ENCODE assay signal across 9 cellular contexts in genomic region chr12:6450869-6451347, GRCh38. TPM values are rescaled to one million over a fixed set of nuclear protein-coding genes. Genes with fewer than 3 reads are reported as not detected.
DNase-seq lines count a peak whose midpoint lies in the region; ATAC-seq, FAIRE-seq and TF ChIP-seq lines count a peak whose summit lies in the region.
"Had no signal": no experiment of that assay in that cellular context is flagged by ENCODE, and none has a peak within 500 bp of the region (broad histone marks: within the 10 kb centered on the region; RNA-seq: fewer than 3 reads in every experiment).

No MANE protein-coding gene starts in this region.

- no peaks in the 10 kb centered on the region for H3K9me3 Mint-ChIP-seq in activated naive CD4-positive, alpha-beta T cell treated with anti-CD3 and anti-CD28 coated beads, Interleukin-2, amount 10 ng/mL, durations not matched to agents 7 days and 5 days

- H3K4me2 ChIP-seq in hepatocyte = peak overlapping the region; percentile 84

- peaks cover 85% of the 10 kb centered on the region for H3K4me1 Mint-ChIP-seq in activated naive CD4-positive, alpha-beta T cell treated with anti-CD3 and anti-CD28 coated beads, Interleukin-2, amount 10 ng/mL, durations not matched to agents 7 days and 5 days

- no peaks in the 10 kb centered on the region for H4K20me1 ChIP-seq in hepatocyte (ENCODE audit: insufficient read depth, poor library complexity, severe bottlenecking)

- H2AFZ ChIP-seq in hepatocyte = peak overlapping the region; percentile 92

- peak overlapping the region; percentile 41 for H3K4me3 ChIP-seq in HUES48 (ENCODE audit: low read depth, low read length)
- H3K4me3 ChIP-seq in hepatocyte = peak overlapping the region; percentile 0
- peak overlapping the region; percentile 34 to 70 for H3K4me3 ChIP-seq in small intestine (ENCODE audit: low read depth in 1 of 2, low read length in 2 of 2)

- CTCF ChIA-PET in activated naive CD4-positive, alpha-beta T cell treated with anti-CD3 and anti-CD28 coated beads, Interleukin-2, amount 10 ng/mL, durations not matched to agents 7 days and 5 days (lab: Charles Lee) = interaction anchor here (2.3 to 6.9 kb wide), 4 partner anchors 13 to 27 kb away, joined by 8 to 35 read pairs (median 15); partner anchors contain the start of gene VAMP1

- peaks cover 72% of the 10 kb centered on the region for H3K36me3 Mint-ChIP-seq in activated naive CD4-positive, alpha-beta T cell treated with anti-CD3 and anti-CD28 coated beads, Interleukin-2, amount 10 ng/mL, durations not matched to agents 7 days and 5 days

- H3K4me3 Mint-ChIP-seq in activated naive CD4-positive, alpha-beta T cell treated with anti-CD3 and anti-CD28 coated beads, Interleukin-2, amount 10 ng/mL, durations not matched to agents 7 days and 5 days = peak overlapping the region; percentile 99

- H3K9me2 ChIP-seq in hepatocyte (replicated peaks; ENCODE audit: insufficient read depth) = no peaks in the 10 kb centered on the region

- no peaks in the 10 kb centered on the region for H3K27me3 Mint-ChIP-seq in activated naive CD4-positive, alpha-beta T cell treated with anti-CD3 and anti-CD28 coated beads, Interleukin-2, amount 10 ng/mL, durations not matched to agents 7 days and 5 days

- no peak for ATAC-seq in HG03196 (IDR thresholded peaks at IDR 0.05; ENCODE audit: unreplicated experiment)
- ATAC-seq in HG02938 (IDR thresholded peaks at IDR 0.05; ENCODE audit: unreplicated experiment) = no peak
- no peak for ATAC-seq in GM19455 (IDR thresholded peaks at IDR 0.05; ENCODE audit: unreplicated experiment)

- peak overlapping the region; percentile 49 for H3K9ac ChIP-seq in HUES48 (ENCODE audit: low read depth, low read length)

- peaks cover 9% of the 10 kb centered on the region for H3K79me2 ChIP-seq in hepatocyte

- peak overlapping the region; percentile 99 for H3K27ac Mint-ChIP-seq in activated naive CD4-positive, alpha-beta T cell treated with anti-CD3 and anti-CD28 coated beads, Interleukin-2, amount 10 ng/mL, durations not matched to agents 7 days and 5 days

- FAIRE-seq in small intestine (lab: Jason Lieb, UNC) (no peak), GM19239 (lab: Jason Lieb, UNC) (no peak)
- FAIRE-seq: TTC549 had no signal

- WGBS in hepatocyte (ENCODE audit: low lambda C conversion rate, missing lambda C conversion rate) = 38% methylated on average over 10 of the region's 11 CpGs
- 6 to 9% (median 7%) methylated on average over 11 of the region's 11 CpGs for WGBS in small intestine, 3 donors

- H3K27ac ChIP-seq in HUES48 (ENCODE audit: low read depth, low read length) (peak overlapping the region; percentile 92), hepatocyte (peak overlapping the region; percentile 97), small intestine (ENCODE audit: low read depth in 1 of 2, low read length in 1 of 2) (peak overlapping the region; percentile 92 to 94)

- H3K36me3 ChIP-seq in HUES48 (ENCODE audit: control insufficient read depth, insufficient read depth, low read length) = no peaks in the 10 kb centered on the region
- H3K36me3 ChIP-seq in hepatocyte (replicated peaks; ENCODE audit: insufficient read depth, low read depth) = no peaks in the 10 kb centered on the region
- peaks cover 2 to 9% of the 10 kb centered on the region in 2 donors for H3K36me3 ChIP-seq in small intestine (ENCODE audit: control insufficient read depth in 2 of 2, insufficient read depth in 2 of 2, low read length in 2 of 2)

- no peaks in the 10 kb centered on the region for H3K27me3 ChIP-seq in HUES48 (ENCODE audit: control insufficient read depth, insufficient read depth, low read length)
- no peaks in the 10 kb centered on the region for H3K27me3 ChIP-seq in hepatocyte
- no peaks in the 10 kb centered on the region for H3K27me3 ChIP-seq in small intestine (ENCODE audit: control insufficient read depth in 2 of 2, insufficient read depth in 2 of 2, low read length in 2 of 2)

- no peak for TF ChIP-seq CTCF in hepatocyte (IDR thresholded peaks at IDR 0.05; ENCODE audit: poor library complexity)

- H3K9me3 ChIP-seq in HUES48 (ENCODE audit: control insufficient read depth, insufficient read depth, low read length) = no peaks in the 10 kb centered on the region
- no peaks in the 10 kb centered on the region for H3K9me3 ChIP-seq in hepatocyte (ENCODE audit: low read depth)
- no peaks in the 10 kb centered on the region for H3K9me3 ChIP-seq in small intestine (ENCODE audit: control insufficient read depth, low read depth)

- no peak for DNase-seq in activated naive CD4-positive, alpha-beta T cell treated with anti-CD3 and anti-CD28 coated beads, Interleukin-2, amount 10 ng/mL, durations not matched to agents 7 days and 5 days
- peak; percentile 52 for DNase-seq in hepatocyte (ENCODE audit: low spot score)
- no peak for DNase-seq in small intestine
- DNase-seq in GM19239 (ENCODE audit: insufficient read length, low spot score) = no peak

- H3K4me1 ChIP-seq in HUES48 (ENCODE audit: control insufficient read depth, insufficient read depth, low read length) (peaks cover 37% of the 10 kb centered on the region), hepatocyte (ENCODE audit: insufficient read depth) (peaks cover 25% of the 10 kb centered on the region), small intestine (ENCODE audit: control insufficient read depth in 2 of 2, insufficient read depth in 1 of 2, low read depth in 1 of 2, low read length in 1 of 2) (peaks cover 0 to 4% of the 10 kb centered on the region in 2 donors)

RNA-seq across cellular contexts. Expression of gene TAPBPL, which starts 0.9 kb away (rescaled TPM):
- 8.2 and 11.7 TPM in 2 replicates for total RNA-seq in hepatocyte
- 9.7 and 10.8 TPM in 2 replicates for polyA plus RNA-seq in hepatocyte
- polyA plus RNA-seq in small intestine = 10 to 100 TPM; 26.4 to 38.6 (median 31.5) TPM

RNA-seq across cellular contexts. Expression of gene CD27, which starts 6.2 kb away (rescaled TPM):
- total RNA-seq in hepatocyte = not detected in 2 replicates
- polyA plus RNA-seq in hepatocyte (0.15 and 0.44 TPM in 2 replicates), small intestine (10 to 100 TPM in 1 of 3 donors, 1 to 10 TPM in 1, under 1 TPM in 1; 0.45 to 16.2 (median 3.7) TPM)

RNA-seq across cellular contexts. Expression of gene VAMP1, which starts 19.6 kb away (rescaled TPM):
- total RNA-seq in hepatocyte = 0.88 and 5.0 TPM in 2 replicates
- polyA plus RNA-seq in hepatocyte (5.9 and 8.0 TPM in 2 replicates), small intestine (1 to 10 TPM; 1.6 to 5.8 (median 1.8) TPM)

RNA-seq across cellular contexts. Expression of gene MRPL51, which starts 42.2 kb away (rescaled TPM):
- 57.4 and 81.6 TPM in 2 replicates for total RNA-seq in hepatocyte
- polyA plus RNA-seq in hepatocyte = 231 and 267 TPM in 2 replicates
- polyA plus RNA-seq in small intestine = 100 to 1,000 TPM in 1 of 3 donors, 10 to 100 TPM in 2; 88.1 to 126 (median 89.5) TPM

RNA-seq across cellular contexts. Expression of gene NCAPD2, which starts 43.0 kb away (rescaled TPM):
- 26.7 and 31.4 TPM in 2 replicates for total RNA-seq in hepatocyte
- polyA plus RNA-seq in hepatocyte = 13.7 and 17.4 TPM in 2 replicates
- polyA plus RNA-seq in small intestine = 10 to 100 TPM in 2 of 3 donors, 1 to 10 TPM in 1; 6.5 to 30.9 (median 13.2) TPM

Comparison
In these comparisons a context has a peak if more than half of its experiments do, and no peak if none do; other contexts are left out.
1. H3K4me3 ChIP-seq: peak in every context shown above with its lines; median percentile 52 in small intestine; 41 in HUES48; 0 in hepatocyte.